15 cellular contexts compared by ENCODE assay signal in genomic region chr4:38279650-38280322, GRCh38.
DNase-seq lines count a peak whose midpoint lies in the region; ATAC-seq and TF ChIP-seq lines count a peak whose summit lies in the region.
"Had no signal": no experiment of that assay in that cellular context is flagged by ENCODE, and none has a peak within 500 bp of the region (broad histone marks: within the 10 kb centered on the region; RNA-seq: fewer than 3 reads in every experiment).

No MANE protein-coding gene starts in this region.

- H3K27me3 Mint-ChIP-seq in natural killer cell treated with Interleukin-12 subunit alpha and Interleukin-12 subunit beta and Interleukin-15 and Interleukin-18, amount 100 ng/mL, for 72 hours, result no peaks in the 10 kb centered on the region
- H3K27me3 Mint-ChIP-seq: activated naive CD8-positive, alpha-beta T cell had no signal

- no peak for TF ChIP-seq CTCF in osteoblast (IDR thresholded peaks at IDR 0.05; ENCODE audit: extremely low read depth, low read depth, low read length)

- H3K27me3 ChIP-seq in ectodermal cell (ENCODE audit: control insufficient read depth, insufficient read depth, low read length, poor library complexity, severe bottlenecking), result no peaks in the 10 kb centered on the region
- H3K27me3 ChIP-seq in muscle layer of duodenum (ENCODE audit: low read depth, low read length), result no peaks in the 10 kb centered on the region
- H3K27me3 ChIP-seq in osteoblast (ENCODE audit: insufficient read depth, low read length), result no peaks in the 10 kb centered on the region
- H3K27me3 ChIP-seq: cardiac muscle cell had no signal

- 44 to 47% methylated on average over 9 of the region's 9 CpGs for WGBS in ectodermal cell, 2 experiments

- no peak for DNase-seq in Right ventricle myocardium superior
- no peak for DNase-seq in left ventricle myocardium superior
- DNase-seq in natural killer cell treated with Interleukin-12 subunit alpha and Interleukin-12 subunit beta and Interleukin-15 and Interleukin-18, amount 100 ng/mL, for 72 hours (ENCODE audit: low spot score), result no peak
- DNase-seq in stimulated activated CD4-positive, alpha-beta T cell treated with anti-CD3 and anti-CD28 coated beads, Interleukin-4, amount 100 ng/mL, for 1 hour, result no peak
- no peak for DNase-seq in osteoblast (ENCODE audit: insufficient read length, low spot score, missing footprints)
- DNase-seq: activated CD4-positive, CD25-positive, alpha-beta regulatory T cell treated with anti-CD3 and anti-CD28 coated beads, Interleukin-2, amount 50 U/mL, for 72 hours; activated CD8-positive, alpha-beta memory T cell treated with anti-CD3 and anti-CD28 coated beads, Interleukin-2, amount 50 U/mL, for 4 hours; COR-L47; stimulated activated CD4-positive, alpha-beta T cell treated with anti-CD3 and anti-CD28 coated beads, Interleukin-1b, Interleukin-23, amount 100 ng/mL, for 48 hours; T-helper 1 cell had no signal

- H3K9me3 ChIP-seq in ectodermal cell (ENCODE audit: control insufficient read depth, low read length) (no peaks in the 10 kb centered on the region), muscle layer of duodenum (ENCODE audit: control insufficient read depth in 1 of 2, low read length in 2 of 2) (no peaks in the 10 kb centered on the region), osteoblast (ENCODE audit: low read depth, low read length) (no peaks in the 10 kb centered on the region)

- H2AFZ ChIP-seq in osteoblast (ENCODE audit: low read length), result no peak overlapping the region

- H3K4me1 ChIP-seq in ectodermal cell (ENCODE audit: control insufficient read depth, insufficient read depth, low read length), result peaks cover 24% of the 10 kb centered on the region
- peaks cover 6 to 12% of the 10 kb centered on the region in 2 donors for H3K4me1 ChIP-seq in muscle layer of duodenum (ENCODE audit: control insufficient read depth in 1 of 2, insufficient read depth in 2 of 2, low read length in 2 of 2)
- H3K4me1 ChIP-seq in osteoblast (ENCODE audit: insufficient read depth, low read length), result peaks cover under 1% of the 10 kb centered on the region

- no peaks in the 10 kb centered on the region for H3K79me2 ChIP-seq in osteoblast (ENCODE audit: insufficient read depth, low read length)

- H3K36me3 ChIP-seq in ectodermal cell (ENCODE audit: control insufficient read depth, insufficient read depth, low read length) (no peaks in the 10 kb centered on the region), muscle layer of duodenum (ENCODE audit: control insufficient read depth in 1 of 2, insufficient read depth in 2 of 2, low read length in 2 of 2) (no peaks in the 10 kb centered on the region), osteoblast (ENCODE audit: insufficient read depth, low read length) (no peaks in the 10 kb centered on the region)
- H3K36me3 ChIP-seq: cardiac muscle cell had no signal

- ATAC-seq in Right ventricle myocardium superior (ENCODE audit: poor library complexity) (peak; percentile 43), left ventricle myocardium superior (no peak), HG02798 (IDR thresholded peaks at IDR 0.05; ENCODE audit: poor library complexity, unreplicated experiment) (no peak)
- ATAC-seq in natural killer cell treated with Interleukin-12 subunit alpha and Interleukin-12 subunit beta and Interleukin-15 and Interleukin-18, amount 100 ng/mL, for 72 hours, result no peak

- H3K27ac Mint-ChIP-seq in natural killer cell treated with Interleukin-12 subunit alpha and Interleukin-12 subunit beta and Interleukin-15 and Interleukin-18, amount 100 ng/mL, for 72 hours, result no peak overlapping the region
- H3K27ac Mint-ChIP-seq: activated naive CD8-positive, alpha-beta T cell had no signal

- no peak overlapping the region for H3K4me3 Mint-ChIP-seq in natural killer cell treated with Interleukin-12 subunit alpha and Interleukin-12 subunit beta and Interleukin-15 and Interleukin-18, amount 100 ng/mL, for 72 hours
- H3K4me3 Mint-ChIP-seq: activated naive CD8-positive, alpha-beta T cell had no signal

- H3K4me3 ChIP-seq in ectodermal cell (ENCODE audit: insufficient read depth, low read depth, low read length) (no peak overlapping the region), muscle layer of duodenum (ENCODE audit: low read depth in 1 of 2, low read length in 2 of 2) (peak overlapping the region in 1 of 2 donors; percentile 33), osteoblast (ENCODE audit: insufficient read depth, low read length) (no peak overlapping the region)
- H3K4me3 ChIP-seq: cardiac muscle cell had no signal

- H4K20me1 ChIP-seq in osteoblast (ENCODE audit: insufficient read depth, low read length), result no peaks in the 10 kb centered on the region

- no peaks in the 10 kb centered on the region for H3K4me1 Mint-ChIP-seq in natural killer cell treated with Interleukin-12 subunit alpha and Interleukin-12 subunit beta and Interleukin-15 and Interleukin-18, amount 100 ng/mL, for 72 hours (ENCODE audit: low read depth in 2 of 2)

- intact Hi-C loops in Right ventricle myocardium superior (cut with DNase I), result no loop called here
- intact Hi-C loops in left ventricle myocardium superior (cut with micrococcal nuclease), result no loop called here

- H3K36me3 Mint-ChIP-seq in natural killer cell treated with Interleukin-12 subunit alpha and Interleukin-12 subunit beta and Interleukin-15 and Interleukin-18, amount 100 ng/mL, for 72 hours, result no peaks in the 10 kb centered on the region

- H3K4me2 ChIP-seq in osteoblast (ENCODE audit: insufficient read depth, low read length), result no peak overlapping the region

- H3K27ac ChIP-seq in ectodermal cell (ENCODE audit: insufficient read depth, low read depth, low read length, poor library complexity, severe bottlenecking) (peak overlapping the region; percentile 33), muscle layer of duodenum (ENCODE audit: low read length) (peak overlapping the region; percentile 74), osteoblast (ENCODE audit: low read depth, low read length) (no peak overlapping the region)
- H3K27ac ChIP-seq: cardiac muscle cell had no signal

- no peaks in the 10 kb centered on the region for H3K9me3 Mint-ChIP-seq in natural killer cell treated with Interleukin-12 subunit alpha and Interleukin-12 subunit beta and Interleukin-15 and Interleukin-18, amount 100 ng/mL, for 72 hours
